16 cellular contexts compared by ENCODE assay signal in the genomic region with DNA sequence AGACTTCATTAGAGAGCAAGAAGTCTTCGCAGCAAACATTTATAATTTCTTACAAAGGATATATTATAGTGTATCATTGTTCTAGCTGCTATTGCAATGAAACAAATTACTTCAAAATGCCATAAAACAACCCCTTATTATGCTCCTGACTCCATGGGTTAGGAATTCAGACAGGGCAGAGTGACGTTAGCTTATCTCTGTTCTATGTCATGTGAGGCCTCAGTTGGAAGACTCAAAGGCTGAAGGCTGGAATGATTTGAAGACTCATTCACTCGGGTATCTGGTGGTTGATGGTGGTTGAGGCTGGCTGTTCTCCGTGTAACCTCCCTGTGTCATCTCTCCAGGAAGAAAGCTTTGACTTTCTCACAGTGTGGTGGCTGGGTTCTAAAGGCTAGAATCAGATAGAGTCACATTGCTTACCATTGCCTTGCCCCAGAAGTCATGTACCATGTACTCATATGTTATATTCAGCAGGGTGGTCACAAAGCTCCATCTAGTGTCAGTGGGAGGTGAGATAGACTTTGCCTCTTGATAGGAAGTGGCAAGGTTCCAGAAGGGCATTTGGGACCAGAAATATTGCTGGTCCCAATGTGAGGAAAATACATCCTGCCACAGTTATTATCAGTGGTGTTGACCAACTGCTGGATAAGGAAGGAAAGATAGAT.
DNase-seq lines count a peak whose midpoint lies in the region; ATAC-seq and TF ChIP-seq lines count a peak whose summit lies in the region.
"Had no signal": no experiment of that assay in that cellular context is flagged by ENCODE, and none has a peak within 500 bp of the region (broad histone marks: within the 10 kb centered on the region; RNA-seq: fewer than 3 reads in every experiment).

No MANE protein-coding gene starts in this region.

- H3K4me1 ChIP-seq in osteoblast (ENCODE audit: insufficient read depth, low read length) (no peaks in the 10 kb centered on the region), sigmoid colon (no peaks in the 10 kb centered on the region)
- H3K4me1 ChIP-seq: BLaER1 treated with 17β-estradiol and CSF1 and Interleukin-3, amounts not matched to agents 10 nM and 100 nM had no signal

- no peak overlapping the region for H3K4me2 ChIP-seq in osteoblast (ENCODE audit: insufficient read depth, low read length)
- H3K4me2 ChIP-seq: BLaER1 treated with 17β-estradiol and CSF1 and Interleukin-3, amounts not matched to agents 10 nM and 100 nM; KMS-11 had no signal

- H3K27ac Mint-ChIP-seq in T-cell, result no peak overlapping the region
- H3K27ac Mint-ChIP-seq in activated CD4-positive, alpha-beta T cell treated with anti-CD3 and anti-CD28 coated beads, Interleukin-2, amount 10 ng/mL, durations not matched to agents 24 days and 14 days, result no peak overlapping the region

- H3K4me3 ChIP-seq in choroid plexus epithelial cell (ENCODE audit: low read depth, low read length) (no peak overlapping the region), osteoblast (ENCODE audit: insufficient read depth, low read length) (no peak overlapping the region), sigmoid colon (no peak overlapping the region)
- H3K4me3 ChIP-seq: BLaER1 treated with 17β-estradiol and CSF1 and Interleukin-3, amounts not matched to agents 10 nM and 100 nM had no signal

- no peak for TF ChIP-seq EP300 in sigmoid colon (IDR thresholded peaks at IDR 0.05)

- POLR2A ChIA-PET in T-cell (lab: Charles Lee), result no interaction called here

- H3K27ac ChIP-seq in osteoblast (ENCODE audit: low read depth, low read length), result no peak overlapping the region
- H3K27ac ChIP-seq in sigmoid colon, result no peak overlapping the region
- H3K27ac ChIP-seq: BLaER1 treated with 17β-estradiol and CSF1 and Interleukin-3, amounts not matched to agents 10 nM and 100 nM; KMS-11 had no signal

- no peak for TF ChIP-seq POLR2A in sigmoid colon (IDR thresholded peaks at IDR 0.05)

- intact Hi-C loops in sigmoid colon (cut with DNase I), result no loop called here
- intact Hi-C loops in activated CD4-positive, alpha-beta T cell treated with anti-CD3 and anti-CD28 coated beads, Interleukin-2, amount 10 ng/mL, durations not matched to agents 24 days and 14 days (cut with micrococcal nuclease), result no loop called here

- no peak for TF ChIP-seq CTCF in choroid plexus epithelial cell (conservative IDR thresholded peaks at IDR 0.05; ENCODE audit: low read depth, low read length)
- no peak for TF ChIP-seq CTCF in osteoblast (IDR thresholded peaks at IDR 0.05; ENCODE audit: extremely low read depth, low read depth, low read length)
- no peak for TF ChIP-seq CTCF in sigmoid colon (IDR thresholded peaks at IDR 0.05)

- H3K4me3 Mint-ChIP-seq in T-cell, result no peak overlapping the region
- H3K4me3 Mint-ChIP-seq in activated CD4-positive, alpha-beta T cell treated with anti-CD3 and anti-CD28 coated beads, Interleukin-2, amount 10 ng/mL, durations not matched to agents 24 days and 14 days, result no peak overlapping the region

- DNase-seq in EL (peak; percentile 8), NCI-H69 (lab: John Stamatoyannopoulos, UW) (peak; percentile 5), choroid plexus epithelial cell (ENCODE audit: low read depth) (peak; percentile 3), osteoblast (ENCODE audit: insufficient read length, low spot score, missing footprints) (peak; percentile 77), iPS-NIHi11 (ENCODE audit: low spot score) (no peak), T-cell (no peak), sigmoid colon (no peak)
- no peak for DNase-seq in activated CD4-positive, alpha-beta T cell treated with anti-CD3 and anti-CD28 coated beads, Interleukin-2, amount 10 ng/mL, durations not matched to agents 24 days and 14 days
- DNase-seq: DMS79, NCI-H1436, NCI-H1930, NCI-H446, NCI-H526 treated with DMSO at 0.1 percent for 48 hours, SHP77 had no signal

- no peaks in the 10 kb centered on the region for H3K36me3 ChIP-seq in osteoblast (ENCODE audit: insufficient read depth, low read length)
- H3K36me3 ChIP-seq in sigmoid colon, result no peaks in the 10 kb centered on the region
- H3K36me3 ChIP-seq: BLaER1 treated with 17β-estradiol and CSF1 and Interleukin-3, amounts not matched to agents 10 nM and 100 nM had no signal

- CTCF ChIA-PET in T-cell (lab: Charles Lee), result interaction anchor here (0.5 to 0.6 kb wide), 2 partner anchors 81 to 1966 kb away, joined by 3 read pairs; no protein-coding TSS in a partner anchor

- H3K9me3 ChIP-seq in osteoblast (ENCODE audit: low read depth, low read length), result no peaks in the 10 kb centered on the region
- H3K9me3 ChIP-seq in sigmoid colon, result no peaks in the 10 kb centered on the region
- H3K9me3 ChIP-seq: BLaER1 treated with 17β-estradiol and CSF1 and Interleukin-3, amounts not matched to agents 10 nM and 100 nM had no signal

- ATAC-seq in T-cell (replicated peaks in 1 of 4), result no peak

- H3K27me3 ChIP-seq in osteoblast (ENCODE audit: insufficient read depth, low read length), result no peaks in the 10 kb centered on the region
- no peaks in the 10 kb centered on the region for H3K27me3 ChIP-seq in sigmoid colon
- H3K27me3 ChIP-seq: BLaER1 treated with 17β-estradiol and CSF1 and Interleukin-3, amounts not matched to agents 10 nM and 100 nM had no signal

- 51 to 61% methylated on average over 4 of the region's 4 CpGs for WGBS in sigmoid colon, 2 donors

- no peaks in the 10 kb centered on the region for H3K9me3 Mint-ChIP-seq in T-cell
- no peaks in the 10 kb centered on the region for H3K9me3 Mint-ChIP-seq in activated CD4-positive, alpha-beta T cell treated with anti-CD3 and anti-CD28 coated beads, Interleukin-2, amount 10 ng/mL, durations not matched to agents 24 days and 14 days

- no peaks in the 10 kb centered on the region for H3K79me2 ChIP-seq in osteoblast (ENCODE audit: insufficient read depth, low read length)

- H3K36me3 Mint-ChIP-seq in T-cell, result no peaks in the 10 kb centered on the region
- no peaks in the 10 kb centered on the region for H3K36me3 Mint-ChIP-seq in activated CD4-positive, alpha-beta T cell treated with anti-CD3 and anti-CD28 coated beads, Interleukin-2, amount 10 ng/mL, durations not matched to agents 24 days and 14 days (ENCODE audit: low read depth)

- H3K4me1 Mint-ChIP-seq in T-cell, result no peaks in the 10 kb centered on the region
- no peaks in the 10 kb centered on the region for H3K4me1 Mint-ChIP-seq in activated CD4-positive, alpha-beta T cell treated with anti-CD3 and anti-CD28 coated beads, Interleukin-2, amount 10 ng/mL, durations not matched to agents 24 days and 14 days

- H2AFZ ChIP-seq in osteoblast (ENCODE audit: low read length), result no peak overlapping the region

- no peaks in the 10 kb centered on the region for H3K27me3 Mint-ChIP-seq in T-cell
- H3K27me3 Mint-ChIP-seq in activated CD4-positive, alpha-beta T cell treated with anti-CD3 and anti-CD28 coated beads, Interleukin-2, amount 10 ng/mL, durations not matched to agents 24 days and 14 days, result no peaks in the 10 kb centered on the region

- H4K20me1 ChIP-seq in osteoblast (ENCODE audit: insufficient read depth, low read length), result no peaks in the 10 kb centered on the region
- H4K20me1 ChIP-seq: BLaER1 treated with 17β-estradiol and CSF1 and Interleukin-3, amounts not matched to agents 10 nM and 100 nM had no signal

Comparison
In these comparisons a context has a peak if more than half of its experiments do, and no peak if none do; other contexts are left out.
1. DNase-seq: peak in EL (single experiment), NCI-H69 (single experiment), choroid plexus epithelial cell (single experiment) and osteoblast (single experiment); none in iPS-NIHi11 (single experiment), T-cell (0 of 34), sigmoid colon (single experiment) and activated CD4-positive, alpha-beta T cell treated with anti-CD3 and anti-CD28 coated beads, Interleukin-2, amount 10 ng/mL, durations not matched to agents 24 days and 14 days (single experiment).